Comparison of ENCODE assay signal across 10 cellular contexts in the genomic region with DNA sequence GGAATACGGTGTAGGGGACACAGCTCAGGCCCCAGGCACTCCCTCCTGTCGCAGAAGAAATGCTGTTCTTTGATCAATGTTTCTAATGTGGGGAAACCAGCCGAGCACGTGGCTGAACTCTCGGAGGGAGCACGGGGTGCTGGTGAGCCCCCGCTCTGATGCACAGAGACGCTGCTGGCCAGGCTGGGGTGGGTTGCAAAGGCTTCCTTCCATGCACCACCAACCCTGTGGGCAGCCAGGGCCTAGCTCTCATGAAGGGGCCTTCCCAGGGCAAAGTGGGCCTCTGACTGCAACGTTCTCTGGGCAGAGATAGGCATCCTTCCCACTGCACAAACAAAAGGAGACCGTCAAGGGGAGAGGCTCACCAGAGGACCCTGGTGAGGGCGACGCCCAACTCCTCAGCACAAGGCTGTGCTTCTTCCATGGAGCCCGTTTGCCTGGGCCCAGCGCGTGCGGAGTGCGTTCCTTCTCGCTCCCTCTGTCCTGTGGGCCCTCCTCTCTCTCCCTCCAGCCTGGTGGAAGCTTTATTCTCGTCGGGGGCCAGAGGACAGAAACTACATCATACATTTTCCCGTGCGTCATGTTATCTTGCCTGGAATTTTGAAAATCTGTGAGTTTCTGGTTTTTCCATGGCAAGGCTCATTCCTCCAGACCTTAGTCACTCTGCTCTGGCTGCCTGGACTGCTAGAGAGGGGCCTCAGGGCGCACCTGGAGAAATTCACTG.
DNase-seq lines count a peak whose midpoint lies in the region; ATAC-seq and TF ChIP-seq lines count a peak whose summit lies in the region.
"Had no signal": no experiment of that assay in that cellular context is flagged by ENCODE, and none has a peak within 500 bp of the region (broad histone marks: within the 10 kb centered on the region; RNA-seq: fewer than 3 reads in every experiment).

No MANE protein-coding gene starts in this region.

- H3K79me2 ChIP-seq in osteoblast (ENCODE audit: insufficient read depth, low read length), result no peaks in the 10 kb centered on the region

- H3K27me3 ChIP-seq in right atrium auricular region (no peaks in the 10 kb centered on the region), osteoblast (ENCODE audit: insufficient read depth, low read length) (no peaks in the 10 kb centered on the region)

- no peak overlapping the region for H3K27ac Mint-ChIP-seq in activated T-helper 17 cell treated with anti-CD3 and anti-CD28 coated beads, Interleukin-2, amount 50 U/mL, for 72 hours

- H3K36me3 ChIP-seq in right atrium auricular region, result no peaks in the 10 kb centered on the region
- no peaks in the 10 kb centered on the region for H3K36me3 ChIP-seq in osteoblast (ENCODE audit: insufficient read depth, low read length)

- DNase-seq in right atrium auricular region (ENCODE audit: low spot score) (no peak), cardiac septum (ENCODE audit: low spot score) (no peak), fibroblast of pulmonary artery (ENCODE audit: low read depth) (peak; percentile 82), osteoblast (ENCODE audit: insufficient read length, low spot score, missing footprints) (no peak), G401 (ENCODE audit: low spot score) (no peak)
- no peak for DNase-seq in stimulated activated CD4-positive, alpha-beta T cell treated with anti-CD3 and anti-CD28 coated beads, Interleukin-1b, Interleukin-23, amount 100 ng/mL, for 48 hours
- DNase-seq: NCI-H1417; stimulated activated CD4-positive, alpha-beta T cell treated with anti-CD3 and anti-CD28 coated beads, Interleukin-4, amount 100 ng/mL, for 1 hour had no signal

- no peaks in the 10 kb centered on the region for H3K9me3 Mint-ChIP-seq in activated T-helper 17 cell treated with anti-CD3 and anti-CD28 coated beads, Interleukin-2, amount 50 U/mL, for 72 hours

- peaks cover 6% of the 10 kb centered on the region for H3K36me3 Mint-ChIP-seq in activated T-helper 17 cell treated with anti-CD3 and anti-CD28 coated beads, Interleukin-2, amount 50 U/mL, for 72 hours (ENCODE audit: low read depth)

- H3K4me1 ChIP-seq in right atrium auricular region, result peaks cover 0 to 52% of the 10 kb centered on the region in 2 donors
- peaks cover 25% of the 10 kb centered on the region for H3K4me1 ChIP-seq in osteoblast (ENCODE audit: insufficient read depth, low read length)

- TF ChIP-seq CTCF in right atrium auricular region (IDR thresholded peaks at IDR 0.05), result no peak
- no peak for TF ChIP-seq CTCF in fibroblast of pulmonary artery (IDR thresholded peaks at IDR 0.05; ENCODE audit: low read length, missing control alignments)
- TF ChIP-seq CTCF in osteoblast (IDR thresholded peaks at IDR 0.05; ENCODE audit: extremely low read depth, low read depth, low read length), result no peak

- no peak overlapping the region for H3K4me3 Mint-ChIP-seq in activated T-helper 17 cell treated with anti-CD3 and anti-CD28 coated beads, Interleukin-2, amount 50 U/mL, for 72 hours

- H3K4me2 ChIP-seq in osteoblast (ENCODE audit: insufficient read depth, low read length), result no peak overlapping the region

- H3K9me3 ChIP-seq in right atrium auricular region (no peaks in the 10 kb centered on the region), osteoblast (ENCODE audit: low read depth, low read length) (no peaks in the 10 kb centered on the region)

- H3K27ac ChIP-seq in right atrium auricular region (peak overlapping the region; percentile 88 to 94), osteoblast (ENCODE audit: low read depth, low read length) (peak overlapping the region; percentile 20)

- no peaks in the 10 kb centered on the region for H4K20me1 ChIP-seq in osteoblast (ENCODE audit: insufficient read depth, low read length)

- no peak overlapping the region for H2AFZ ChIP-seq in osteoblast (ENCODE audit: low read length)

- intact Hi-C loops in cardiac septum (cut with DNase I), result no loop called here

- peaks cover 19% of the 10 kb centered on the region for H3K4me1 Mint-ChIP-seq in activated T-helper 17 cell treated with anti-CD3 and anti-CD28 coated beads, Interleukin-2, amount 50 U/mL, for 72 hours

- in situ Hi-C loops in G401 (cut with HindIII; ENCODE audit: low sequenced_read_pairs), result no loop called here

- H3K27me3 Mint-ChIP-seq in activated T-helper 17 cell treated with anti-CD3 and anti-CD28 coated beads, Interleukin-2, amount 50 U/mL, for 72 hours, result peaks cover 4% of the 10 kb centered on the region

- H3K4me3 ChIP-seq in right atrium auricular region (no peak overlapping the region), fibroblast of pulmonary artery (replicated peaks; ENCODE audit: low read depth, low read length) (no peak overlapping the region), osteoblast (ENCODE audit: insufficient read depth, low read length) (no peak overlapping the region)

- ATAC-seq in HG03571 (IDR thresholded peaks at IDR 0.05; ENCODE audit: unreplicated experiment), result no peak
- no peak for ATAC-seq in activated T-helper 17 cell treated with anti-CD3 and anti-CD28 coated beads, Interleukin-2, amount 50 U/mL, for 72 hours (replicated peaks)
